ENCODE assay signal across 21 cellular contexts in the genomic region with DNA sequence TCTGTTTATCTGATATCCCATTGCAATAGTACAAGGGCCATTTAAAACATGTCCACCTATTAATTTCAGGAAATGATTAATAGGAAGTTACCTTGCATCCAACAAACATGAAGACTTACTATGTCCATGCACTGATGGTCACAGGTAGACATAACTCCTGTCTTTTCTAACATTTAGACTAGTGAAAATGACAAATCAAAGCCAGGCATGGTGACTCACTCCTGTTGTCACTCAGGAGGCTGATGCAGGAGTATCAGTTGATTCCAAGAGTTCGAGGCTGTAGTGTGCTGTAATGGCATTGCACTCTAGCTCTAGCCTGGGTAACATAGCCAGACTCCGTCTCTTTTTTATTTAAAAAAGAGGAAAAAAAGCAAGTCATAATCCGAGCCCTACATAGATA. TPM values are rescaled to one million over a fixed set of nuclear protein-coding genes. Genes with fewer than 3 reads are reported as not detected.
DNase-seq lines count a peak whose midpoint lies in the region; ATAC-seq, FAIRE-seq and TF ChIP-seq lines count a peak whose summit lies in the region.
"Had no signal": no experiment of that assay in that cellular context is flagged by ENCODE, and none has a peak within 500 bp of the region (broad histone marks: within the 10 kb centered on the region; RNA-seq: fewer than 3 reads in every experiment).

No MANE protein-coding gene starts in this region.

- no peak for TF ChIP-seq CTCF in activated CD8-positive, alpha-beta T cell treated with anti-CD3 and anti-CD28 coated beads for 36 hours (IDR thresholded peaks at IDR 0.05)
- TF ChIP-seq CTCF in A549 (IDR thresholded peaks at IDR 0.05) (no peak), PC-3 (conservative IDR thresholded peaks at IDR 0.05; ENCODE audit: low read depth, low read length) (no peak)

- H3K9me2 ChIP-seq in PC-3 (replicated peaks; ENCODE audit: low read length) = no peaks in the 10 kb centered on the region

- H3K79me2 ChIP-seq in PC-3 (ENCODE audit: low read length) = 0 out of 2 replicates have a peak, but pooled peaks cover 4% of the 10 kb centered on the region

- TF ChIP-seq POLR2A in A549 (IDR thresholded peaks at IDR 0.05; ENCODE audit: low read length) = no peak

- H3K27me3 ChIP-seq in PC-3 (ENCODE audit: low read length) = no peaks in the 10 kb centered on the region
- H3K27me3 ChIP-seq in endocrine pancreas (ENCODE audit: control insufficient read depth, insufficient read depth, low read length) = no peaks in the 10 kb centered on the region

- no peak for TF ChIP-seq RAD21 in A549 (conservative IDR thresholded peaks at IDR 0.05 in 1 of 2, IDR thresholded peaks at IDR 0.05 in 1 of 2)

- 94% methylated on average over 3 of the region's 3 CpGs for WGBS in A549 (ENCODE audit: missing lambda C conversion rate)

- no TSS peak for BruUV-seq in PC-3 (replicated peaks; lab: Mats Ljungman, UMichigan)

- no peaks in the 10 kb centered on the region for H3K9me3 Mint-ChIP-seq in activated CD8-positive, alpha-beta T cell treated with anti-CD3 and anti-CD28 coated beads for 36 hours
- no peaks in the 10 kb centered on the region for H3K9me3 Mint-ChIP-seq in activated CD8-positive, alpha-beta T cell treated with anti-CD3 and anti-CD28 coated beads, Interleukin-2, amount 10 ng/mL, durations not matched to agents 7 days and 5 days (ENCODE audit: insufficient read depth)

- DNase-seq in activated CD8-positive, alpha-beta T cell treated with anti-CD3 and anti-CD28 coated beads for 36 hours = no peak
- DNase-seq in activated CD8-positive, alpha-beta T cell treated with anti-CD3 and anti-CD28 coated beads, Interleukin-2, amount 10 ng/mL, durations not matched to agents 7 days and 5 days = no peak
- DNase-seq in A549 (ENCODE audit: low read depth in 1 of 2, low spot score in 1 of 2) (no peak), PC-3 (peak; percentile 41), SW 1271 (lab: John Stamatoyannopoulos, UW) (no peak)
- DNase-seq: AML-193; Calu3; CD4-positive, CD25-positive, alpha-beta regulatory T cell; DND-41; GDM1; GM23248; KBM-7; NCI-H1092 treated with DMSO at 0.1 percent for 48 hours; NCI-H1694; NCI-H345; NCI-H526 treated with DMSO at 0.1 percent for 48 hours; NK-92 treated with Interleukin-12 subunit alpha and Interleukin-12 subunit beta, amount 100 ng/mL, for 24 hours; OCI-M1 had no signal

- H3K27ac Mint-ChIP-seq in activated CD8-positive, alpha-beta T cell treated with anti-CD3 and anti-CD28 coated beads for 36 hours = peak overlapping the region; percentile 62
- H3K27ac Mint-ChIP-seq in activated CD8-positive, alpha-beta T cell treated with anti-CD3 and anti-CD28 coated beads, Interleukin-2, amount 10 ng/mL, durations not matched to agents 7 days and 5 days = no peak overlapping the region

- H3K9me3 ChIP-seq in A549 = no peaks in the 10 kb centered on the region
- no peaks in the 10 kb centered on the region for H3K9me3 ChIP-seq in PC-3 (ENCODE audit: low read length)
- no peaks in the 10 kb centered on the region for H3K9me3 ChIP-seq in endocrine pancreas (ENCODE audit: control insufficient read depth, low read length)

- POLR2A ChIA-PET in activated CD8-positive, alpha-beta T cell treated with anti-CD3 and anti-CD28 coated beads for 36 hours (lab: Charles Lee) = interaction anchor here (1.5 to 7.0 kb wide), 3 partner anchors 10 to 14 kb away, joined by 10 to 37 read pairs (median 24); a partner anchor contains a TSS
- POLR2A ChIA-PET in activated CD8-positive, alpha-beta T cell treated with anti-CD3 and anti-CD28 coated beads, Interleukin-2, amount 10 ng/mL, durations not matched to agents 7 days and 5 days (lab: Charles Lee) = interaction anchor here (0.6 to 0.9 kb wide), 3 partner anchors 10 to 15 kb away, joined by 3 read pairs; a partner anchor contains a TSS
- POLR2A ChIA-PET in A549 (lab: Yijun Ruan, JAX) (interaction anchor here (4.6 kb wide), 1 partner anchor 15 kb away, joined by 24 read pairs; a partner anchor contains a TSS), PC-3 (lab: Charles Lee; ENCODE audit: unreplicated experiment) (no interaction called here)

- CTCF ChIA-PET in activated CD8-positive, alpha-beta T cell treated with anti-CD3 and anti-CD28 coated beads for 36 hours (lab: Charles Lee) = interaction anchor here (1.2 kb wide), 1 partner anchor 17 kb away, joined by 5 read pairs; no protein-coding TSS in a partner anchor
- CTCF ChIA-PET in activated CD8-positive, alpha-beta T cell treated with anti-CD3 and anti-CD28 coated beads, Interleukin-2, amount 10 ng/mL, durations not matched to agents 7 days and 5 days (lab: Charles Lee) = no interaction called here
- CTCF ChIA-PET in A549 (lab: Yijun Ruan, JAX) (interaction anchor here (1.1 to 2.1 kb wide), 3 partner anchors 10 to 165 kb away, joined by 3 to 5 read pairs (median 4); no protein-coding TSS in a partner anchor), PC-3 (lab: Charles Lee) (no interaction called here)

- H3K36me3 ChIP-seq in PC-3 (ENCODE audit: low read depth, low read length) = peaks cover 96% of the 10 kb centered on the region
- H3K36me3 ChIP-seq in endocrine pancreas (ENCODE audit: control insufficient read depth, insufficient read depth, low read length) = peaks cover 22% of the 10 kb centered on the region

- H3K4me3 ChIP-seq in A549 (no peak overlapping the region), PC-3 (ENCODE audit: low read length) (no peak overlapping the region), endocrine pancreas (ENCODE audit: control insufficient read depth, insufficient read depth, low read length) (no peak overlapping the region)
- H3K4me3 ChIP-seq: GM23248 had no signal

- H2AFZ ChIP-seq in PC-3 (ENCODE audit: low read length) = no peak overlapping the region
- H2AFZ ChIP-seq: GM23248 had no signal

- H3K4me1 ChIP-seq in A549 (no peaks in the 10 kb centered on the region), PC-3 (ENCODE audit: insufficient read depth, low read length) (no peaks in the 10 kb centered on the region), endocrine pancreas (ENCODE audit: control insufficient read depth, insufficient read depth, low read length) (no peaks in the 10 kb centered on the region)

- TF ChIP-seq EP300 in A549 (IDR thresholded peaks at IDR 0.05) = no peak

- H4K20me1 ChIP-seq in PC-3 (ENCODE audit: low read length) = peaks cover 18% of the 10 kb centered on the region; the same call in 1 of the 2 replicates

- H3K4me3 Mint-ChIP-seq in activated CD8-positive, alpha-beta T cell treated with anti-CD3 and anti-CD28 coated beads for 36 hours = no peak overlapping the region
- no peak overlapping the region for H3K4me3 Mint-ChIP-seq in activated CD8-positive, alpha-beta T cell treated with anti-CD3 and anti-CD28 coated beads, Interleukin-2, amount 10 ng/mL, durations not matched to agents 7 days and 5 days
- H3K4me3 Mint-ChIP-seq: CD4-positive, CD25-positive, alpha-beta regulatory T cell had no signal

- ATAC-seq in activated CD8-positive, alpha-beta T cell treated with anti-CD3 and anti-CD28 coated beads for 36 hours = peak; percentile 18
- ATAC-seq in activated CD8-positive, alpha-beta T cell treated with anti-CD3 and anti-CD28 coated beads, Interleukin-2, amount 10 ng/mL, durations not matched to agents 7 days and 5 days = no peak
- ATAC-seq in A549 (no peak), PC-3 (peak; percentile 53), HG03354 (IDR thresholded peaks at IDR 0.05; ENCODE audit: poor library complexity, severe bottlenecking, unreplicated experiment) (no peak), GM18858 (IDR thresholded peaks at IDR 0.05; ENCODE audit: unreplicated experiment) (no peak)

- no peaks in the 10 kb centered on the region for H3K27me3 Mint-ChIP-seq in activated CD8-positive, alpha-beta T cell treated with anti-CD3 and anti-CD28 coated beads for 36 hours
- H3K27me3 Mint-ChIP-seq in activated CD8-positive, alpha-beta T cell treated with anti-CD3 and anti-CD28 coated beads, Interleukin-2, amount 10 ng/mL, durations not matched to agents 7 days and 5 days (ENCODE audit: low read depth) = no peaks in the 10 kb centered on the region
- H3K27me3 Mint-ChIP-seq: CD4-positive, CD25-positive, alpha-beta regulatory T cell had no signal

- peaks cover 48% of the 10 kb centered on the region for H3F3A ChIP-seq in PC-3 (ENCODE audit: low read length, unreplicated experiment)

- intact Hi-C loops in activated CD8-positive, alpha-beta T cell treated with anti-CD3 and anti-CD28 coated beads for 36 hours (cut with micrococcal nuclease) = no loop called here
- intact Hi-C loops in PC-3 (cut with micrococcal nuclease) = loop anchor here (10.0 kb wide), 1 partner anchor 170 kb away; no protein-coding TSS in a partner anchor

- H3K9ac ChIP-seq in PC-3 (ENCODE audit: low read length) (no peak overlapping the region), endocrine pancreas (ENCODE audit: control insufficient read depth, insufficient read depth, low read length) (peak overlapping the region; percentile 26)
- H3K9ac ChIP-seq: GM23248 had no signal

- H3K4me2 ChIP-seq in A549 (no peak overlapping the region), PC-3 (ENCODE audit: low read length) (no peak overlapping the region)

- H3K4me1 Mint-ChIP-seq in activated CD8-positive, alpha-beta T cell treated with anti-CD3 and anti-CD28 coated beads for 36 hours (ENCODE audit: low read depth) = peaks cover 68% of the 10 kb centered on the region
- H3K4me1 Mint-ChIP-seq in activated CD8-positive, alpha-beta T cell treated with anti-CD3 and anti-CD28 coated beads, Interleukin-2, amount 10 ng/mL, durations not matched to agents 7 days and 5 days (ENCODE audit: low read depth) = peaks cover 30% of the 10 kb centered on the region

- H3K27ac ChIP-seq in A549 = no peak overlapping the region
- H3K27ac ChIP-seq in PC-3 (ENCODE audit: low read length) = no peak overlapping the region
- H3K27ac ChIP-seq: GM23248 had no signal

- FAIRE-seq in A549 (lab: Jason Lieb, UNC) = peak; percentile 39

- peaks cover 89% of the 10 kb centered on the region for H3K36me3 Mint-ChIP-seq in activated CD8-positive, alpha-beta T cell treated with anti-CD3 and anti-CD28 coated beads for 36 hours (ENCODE audit: low read depth)
- H3K36me3 Mint-ChIP-seq in activated CD8-positive, alpha-beta T cell treated with anti-CD3 and anti-CD28 coated beads, Interleukin-2, amount 10 ng/mL, durations not matched to agents 7 days and 5 days (ENCODE audit: low read depth) = peaks cover 92% of the 10 kb centered on the region

RNA-seq across cellular contexts. Expression of a gene that starts 14.8 kb away (rescaled TPM):
- total RNA-seq in activated CD8-positive, alpha-beta T cell treated with anti-CD3 and anti-CD28 coated beads for 36 hours = 100 to 1,000 TPM; 412 to 418 TPM
- 100 to 1,000 TPM; 336 to 343 TPM for total RNA-seq in activated CD8-positive, alpha-beta T cell treated with anti-CD3 and anti-CD28 coated beads, Interleukin-2, amount 10 ng/mL, durations not matched to agents 7 days and 5 days
- 694 and 915 TPM in 2 replicates for polyA plus RNA-seq in A549 (2011; rRNA removed)
- polyA plus RNA-seq in A549 (2012; cell fraction: cytosol; rRNA removed) = 190 and 248 TPM in 2 replicates
- polyA plus RNA-seq in A549 (2012; cell fraction: nucleus; rRNA removed) = 169 and 264 TPM in 2 replicates
- 619 to 636 TPM (median 624 TPM) in 3 replicates for polyA plus RNA-seq in A549 (2017; fragmentation: RNase III; extraction: RNeasy Plus Mini Kit Qiagen cat#74134 plus additional on column Dnase treatment)
- polyA minus RNA-seq in A549 (2011; rRNA and poly(A)+ RNA removed) = 128 and 141 TPM in 2 replicates
- 476 and 593 TPM in 2 replicates for total RNA-seq in PC-3 (2014; rRNA removed)

RNA-seq across cellular contexts. Expression of a gene that starts 20.7 kb away (rescaled TPM):
- total RNA-seq in activated CD8-positive, alpha-beta T cell treated with anti-CD3 and anti-CD28 coated beads for 36 hours = 10 to 100 TPM; 37.4 to 37.5 TPM
- total RNA-seq in activated CD8-positive, alpha-beta T cell treated with anti-CD3 and anti-CD28 coated beads, Interleukin-2, amount 10 ng/mL, durations not matched to agents 7 days and 5 days = 10 to 100 TPM; 33.5 to 37.7 TPM
- polyA plus RNA-seq in A549 (2011; rRNA removed) (48.2 and 65.4 TPM in 2 replicates), A549 (2017; fragmentation: RNase III; extraction: RNeasy Plus Mini Kit Qiagen cat#74134 plus additional on column Dnase treatment) (28.7 to 30.8 TPM (median 30.5 TPM) in 3 replicates)
- polyA plus RNA-seq in A549 (2012; cell fraction: cytosol; rRNA removed) = 15.6 and 17.2 TPM in 2 replicates
- 8.5 and 13.1 TPM in 2 replicates for polyA plus RNA-seq in A549 (2012; cell fraction: nucleus; rRNA removed)
- 12.6 and 13.5 TPM in 2 replicates for polyA minus RNA-seq in A549 (2011; rRNA and poly(A)+ RNA removed)
- total RNA-seq in PC-3 (2014; rRNA removed) = 35.0 and 45.6 TPM in 2 replicates

Comparison
In these comparisons a context has a peak if more than half of its experiments do, and no peak if none do; other contexts are left out.
1. ATAC-seq: peak in activated CD8-positive, alpha-beta T cell treated with anti-CD3 and anti-CD28 coated beads for 36 hours (single experiment) and PC-3 (single experiment); none in activated CD8-positive, alpha-beta T cell treated with anti-CD3 and anti-CD28 coated beads, Interleukin-2, amount 10 ng/mL, durations not matched to agents 7 days and 5 days (single experiment), A549 (0 of 2), HG03354 (single experiment) and GM18858 (single experiment).
2. CTCF ChIA-PET loops: an anchor here in activated CD8-positive, alpha-beta T cell treated with anti-CD3 and anti-CD28 coated beads for 36 hours (1.2 kb wide) and A549 (1.1 to 2.1 kb wide); none called in activated CD8-positive, alpha-beta T cell treated with anti-CD3 and anti-CD28 coated beads, Interleukin-2, amount 10 ng/mL, durations not matched to agents 7 days and 5 days and PC-3.